9 cellular contexts compared by ENCODE assay signal in the genomic region with DNA sequence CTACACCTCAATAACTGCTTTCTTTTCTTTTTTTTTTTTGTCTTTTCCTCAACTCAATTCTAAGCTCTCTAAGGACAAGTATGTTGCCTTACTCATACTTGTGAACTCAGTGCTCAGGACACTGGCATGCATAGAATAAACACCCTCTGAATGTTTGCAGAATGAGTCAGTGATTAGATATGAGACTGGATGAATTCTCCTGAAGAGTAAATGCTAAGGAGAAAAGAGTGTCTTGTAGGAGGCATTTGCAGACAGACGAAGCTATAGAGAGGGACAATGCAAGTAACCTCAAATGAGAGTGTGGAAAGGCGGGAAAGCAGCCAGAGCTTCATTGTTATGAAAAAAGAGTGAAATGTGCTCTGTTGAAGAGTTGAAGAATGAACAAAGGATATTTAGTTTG.
DNase-seq lines count a peak whose midpoint lies in the region; TF ChIP-seq lines count a peak whose summit lies in the region.
"Had no signal": no experiment of that assay in that cellular context is flagged by ENCODE, and none has a peak within 500 bp of the region (broad histone marks: within the 10 kb centered on the region; RNA-seq: fewer than 3 reads in every experiment).

No MANE protein-coding gene starts in this region.

- H3K27me3 ChIP-seq in adipocyte (replicated peaks; ENCODE audit: control insufficient read depth, insufficient read depth, low read length) (no peaks in the 10 kb centered on the region), left ventricle myocardium inferior (ENCODE audit: low read depth) (peaks cover under 1% of the 10 kb centered on the region)
- H3K27me3 ChIP-seq: colonic mucosa had no signal

- H3K4me1 ChIP-seq in adipocyte (ENCODE audit: control insufficient read depth, insufficient read depth, low read length) (peaks cover 9% of the 10 kb centered on the region), left ventricle myocardium inferior (no peaks in the 10 kb centered on the region)
- H3K4me1 ChIP-seq: colonic mucosa had no signal

- no peak overlapping the region for H3K9ac ChIP-seq in adipocyte (ENCODE audit: low read length)

- H3K4me3 ChIP-seq in adipocyte (ENCODE audit: low read length) (no peak overlapping the region), left ventricle myocardium inferior (no peak overlapping the region)
- H3K4me3 ChIP-seq: colonic mucosa had no signal

- H3K9me3 ChIP-seq in adipocyte (ENCODE audit: control insufficient read depth, low read length) (no peaks in the 10 kb centered on the region), left ventricle myocardium inferior (replicated peaks) (no peaks in the 10 kb centered on the region)
- H3K9me3 ChIP-seq: colonic mucosa had no signal

- no peak for TF ChIP-seq CTCF in left ventricle myocardium inferior (IDR thresholded peaks at IDR 0.05; ENCODE audit: borderline replicate concordance)

- DNase-seq in HPDE6-E6E7 (ENCODE audit: extremely low spot score) (peak; percentile 51), adipocyte (ENCODE audit: low read depth) (peak; percentile 87), iPS DF 4.7 (ENCODE audit: extremely low read depth, low spot score) (peak; percentile 30), activated gamma-delta T cell treated with Interleukin-2 at 50 U/mL for 16 hours (no peak), NCI-H524 treated with DMSO at 0.1 percent for 48 hours (lab: John Stamatoyannopoulos, UW) (no peak), left ventricle myocardium inferior (no peak)
- DNase-seq in activated T-cell treated with anti-CD3 and anti-CD28 coated beads, Interleukin-2, amount 50 U/mL, for 1 hour: no peak
- DNase-seq: colonic mucosa, RPMI8226 had no signal

- H3K36me3 ChIP-seq in adipocyte (ENCODE audit: control insufficient read depth, insufficient read depth, low read length, severe bottlenecking): no peaks in the 10 kb centered on the region
- H3K36me3 ChIP-seq in left ventricle myocardium inferior: no peaks in the 10 kb centered on the region
- H3K36me3 ChIP-seq: colonic mucosa had no signal

- no peak overlapping the region for H3K27ac ChIP-seq in left ventricle myocardium inferior (replicated peaks)
- H3K27ac ChIP-seq: colonic mucosa had no signal

- intact Hi-C loops in left ventricle myocardium inferior (cut with micrococcal nuclease): no loop called here

Comparison
In these comparisons a context has a peak if more than half of its experiments do, and no peak if none do; other contexts are left out.
1. DNase-seq: peak in HPDE6-E6E7 (single experiment), adipocyte (single experiment) and iPS DF 4.7 (single experiment); none in activated gamma-delta T cell treated with Interleukin-2 at 50 U/mL for 16 hours (single experiment), activated T-cell treated with anti-CD3 and anti-CD28 coated beads, Interleukin-2, amount 50 U/mL, for 1 hour (single experiment), NCI-H524 treated with DMSO at 0.1 percent for 48 hours (single experiment) and left ventricle myocardium inferior (single experiment).